Comparison of ENCODE assay signal across 17 cellular contexts in genomic region chr4:19382993-19383392, GRCh38.
A peak's percentile ranks its signal among the peaks of the same experiment; 100 is the strongest.
DNase-seq lines count a peak whose midpoint lies in the region; ATAC-seq and TF ChIP-seq lines count a peak whose summit lies in the region.
"Had no signal": no experiment of that assay in that cellular context is flagged by ENCODE, and none has a peak within 500 bp of the region (broad histone marks: within the 10 kb centered on the region; RNA-seq: fewer than 3 reads in every experiment).

No MANE protein-coding gene starts in this region.

- no peaks in the 10 kb centered on the region for H3K27me3 ChIP-seq in testis
- H3K27me3 ChIP-seq: body of pancreas, uterus had no signal

- H3K9me3 ChIP-seq in testis = no peaks in the 10 kb centered on the region
- H3K9me3 ChIP-seq: body of pancreas, lower lobe of right lung, psoas muscle, uterus had no signal

- TF ChIP-seq CTCF in AG09309 (IDR thresholded peaks at IDR 0.05; ENCODE audit: control insufficient read depth, insufficient read depth, low read depth, low read length, missing control alignments) = no peak
- TF ChIP-seq CTCF in astrocyte of the spinal cord (IDR thresholded peaks at IDR 0.05; ENCODE audit: low read depth, low read length) = no peak
- no peak for TF ChIP-seq CTCF in testis (IDR thresholded peaks at IDR 0.05)

- H3K36me3 ChIP-seq in testis (ENCODE audit: low read depth, missing control alignments) = no peaks in the 10 kb centered on the region
- H3K36me3 ChIP-seq: lower lobe of right lung, uterus had no signal

- DNase-seq in AG09309 (ENCODE audit: low read depth) (peak; percentile 71), HT1080 (ENCODE audit: low read depth) (peak; percentile 38), astrocyte of the spinal cord (ENCODE audit: low read depth, low spot score) (peak; percentile 29), glomerular visceral epithelial cell (ENCODE audit: extremely low spot score) (peak; percentile 17), testis (no peak), ecto neural progenitor cell (ENCODE audit: low spot score) (no peak), NCI-H2196 (lab: John Stamatoyannopoulos, UW; ENCODE audit: unreplicated experiment) (no peak)
- DNase-seq: ACHN; body of pancreas; lower lobe of right lung; naive thymus-derived CD8-positive, alpha-beta T cell; NCI-H2081 treated with DMSO at 0.1 percent for 48 hours; psoas muscle; stimulated activated naive CD8-positive, alpha-beta T cell treated with anti-CD3 and anti-CD28 coated beads, Interleukin-15, amount 100 ng/mL, for 72 hours; uterus had no signal

- in situ Hi-C loops in astrocyte of the spinal cord (cut with HindIII; ENCODE audit: low sequenced_read_pairs) = no loop called here

- H3K27ac ChIP-seq in testis = no peak overlapping the region
- H3K27ac ChIP-seq: body of pancreas, lower lobe of right lung, psoas muscle, uterus had no signal

- WGBS in testis, 2 donors = 75 to 79% methylated on average over 3 of the region's 3 CpGs

- H3K4me3 ChIP-seq in AG09309 (ENCODE audit: control insufficient read depth, low read depth, low read length) (no peak overlapping the region), astrocyte of the spinal cord (ENCODE audit: low read depth, low read length) (no peak overlapping the region), testis (no peak overlapping the region)
- H3K4me3 ChIP-seq: body of pancreas, lower lobe of right lung, psoas muscle, uterus had no signal

- no peak for ATAC-seq in GM21723 (IDR thresholded peaks at IDR 0.05; ENCODE audit: unreplicated experiment)
- ATAC-seq: body of pancreas; lower lobe of right lung; naive thymus-derived CD8-positive, alpha-beta T cell; psoas muscle; stimulated activated naive CD8-positive, alpha-beta T cell treated with anti-CD3 and anti-CD28 coated beads, Interleukin-15, amount 100 ng/mL, for 72 hours; WTC11 had no signal

- intact Hi-C loops in testis (cut with DNase I; ENCODE audit: low total_unique reads) = no loop called here

- no peak for TF ChIP-seq POLR2A in testis (IDR thresholded peaks at IDR 0.05)

- no peaks in the 10 kb centered on the region for H3K4me1 ChIP-seq in testis
- H3K4me1 ChIP-seq: body of pancreas, lower lobe of right lung, psoas muscle, uterus had no signal

Comparison
In these comparisons a context has a peak if more than half of its experiments do, and no peak if none do; other contexts are left out.
1. DNase-seq: peak in AG09309 (single experiment), HT1080 (single experiment), astrocyte of the spinal cord (single experiment) and glomerular visceral epithelial cell (single experiment); none in testis (single experiment), ecto neural progenitor cell (single experiment) and NCI-H2196 (single experiment).